ENCODE assay signal across 1 cellular context in the genomic region with DNA sequence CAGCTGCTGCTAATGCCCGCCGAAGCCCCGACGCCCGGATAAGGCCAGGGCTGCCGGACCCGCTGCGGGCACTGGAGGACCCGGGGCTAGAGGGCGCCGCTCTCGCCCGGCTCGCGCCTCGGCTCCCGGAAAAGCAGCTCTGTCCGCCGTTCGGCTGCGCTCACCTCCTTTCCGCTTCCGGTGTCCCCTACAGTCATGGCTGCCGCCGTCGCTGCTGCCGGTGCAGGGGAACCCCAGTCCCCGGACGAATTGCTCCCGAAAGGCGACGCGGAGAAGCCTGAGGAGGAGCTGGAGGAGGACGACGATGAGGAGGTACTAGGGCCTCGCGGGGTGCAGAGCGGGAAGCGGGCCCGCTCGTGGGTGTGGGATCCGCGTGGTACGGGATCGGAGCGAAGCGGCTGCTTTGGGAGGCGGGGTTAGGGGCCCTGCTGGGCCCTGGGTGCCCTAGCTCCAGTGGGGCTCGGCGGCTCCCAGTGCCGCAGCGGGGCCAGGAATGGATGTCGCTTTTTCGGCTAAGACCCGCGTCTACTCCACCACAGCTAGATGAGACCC.
A peak's percentile ranks its signal among the peaks of the same experiment; 100 is the strongest.
TF ChIP-seq lines count a peak whose summit lies in the region.

Gene TOMM22 (plus strand): TSS at position 174 of the 552 bp plus-strand sequence. CDS start 22 bp downstream, at position 196.

TF ChIP-seq in HepG2, 621 proteins besides CTCF, POLR2A, EP300 and RAD21 (continued from another document and continues in another):
- no peak for TF ChIP-seq SETDB1 (CRISPR knock-in tag; IDR thresholded peaks at IDR 0.05; ENCODE audit: borderline replicate concordance)
- TF ChIP-seq, protein P1, sequence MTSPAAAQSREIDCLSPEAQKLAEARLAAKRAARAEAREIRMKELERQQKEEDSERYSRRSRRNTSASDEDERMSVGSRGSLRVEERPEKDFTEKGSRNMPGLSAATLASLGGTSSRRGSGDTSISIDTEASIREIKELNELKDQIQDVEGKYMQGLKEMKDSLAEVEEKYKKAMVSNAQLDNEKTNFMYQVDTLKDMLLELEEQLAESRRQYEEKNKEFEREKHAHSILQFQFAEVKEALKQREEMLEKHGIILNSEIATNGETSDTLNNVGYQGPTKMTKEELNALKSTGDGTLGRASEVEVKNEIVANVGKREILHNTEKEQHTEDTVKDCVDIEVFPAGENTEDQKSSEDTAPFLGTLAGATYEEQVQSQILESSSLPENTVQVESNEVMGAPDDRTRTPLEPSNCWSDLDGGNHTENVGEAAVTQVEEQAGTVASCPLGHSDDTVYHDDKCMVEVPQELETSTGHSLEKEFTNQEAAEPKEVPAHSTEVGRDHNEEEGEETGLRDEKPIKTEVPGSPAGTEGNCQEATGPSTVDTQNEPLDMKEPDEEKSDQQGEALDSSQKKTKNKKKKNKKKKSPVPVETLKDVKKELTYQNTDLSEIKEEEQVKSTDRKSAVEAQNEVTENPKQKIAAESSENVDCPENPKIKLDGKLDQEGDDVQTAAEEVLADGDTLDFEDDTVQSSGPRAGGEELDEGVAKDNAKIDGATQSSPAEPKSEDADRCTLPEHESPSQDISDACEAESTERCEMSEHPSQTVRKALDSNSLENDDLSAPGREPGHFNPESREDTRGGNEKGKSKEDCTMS (CRISPR knock-in tag; conservative IDR thresholded peaks at IDR 0.05): no peak; the same call in 1 of the 2 replicates
- TF ChIP-seq, protein P2, sequence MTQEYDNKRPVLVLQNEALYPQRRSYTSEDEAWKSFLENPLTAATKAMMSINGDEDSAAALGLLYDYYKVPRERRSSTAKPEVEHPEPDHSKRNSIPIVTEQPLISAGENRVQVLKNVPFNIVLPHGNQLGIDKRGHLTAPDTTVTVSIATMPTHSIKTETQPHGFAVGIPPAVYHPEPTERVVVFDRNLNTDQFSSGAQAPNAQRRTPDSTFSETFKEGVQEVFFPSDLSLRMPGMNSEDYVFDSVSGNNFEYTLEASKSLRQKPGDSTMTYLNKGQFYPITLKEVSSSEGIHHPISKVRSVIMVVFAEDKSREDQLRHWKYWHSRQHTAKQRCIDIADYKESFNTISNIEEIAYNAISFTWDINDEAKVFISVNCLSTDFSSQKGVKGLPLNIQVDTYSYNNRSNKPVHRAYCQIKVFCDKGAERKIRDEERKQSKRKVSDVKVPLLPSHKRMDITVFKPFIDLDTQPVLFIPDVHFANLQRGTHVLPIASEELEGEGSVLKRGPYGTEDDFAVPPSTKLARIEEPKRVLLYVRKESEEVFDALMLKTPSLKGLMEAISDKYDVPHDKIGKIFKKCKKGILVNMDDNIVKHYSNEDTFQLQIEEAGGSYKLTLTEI (CRISPR knock-in tag; conservative IDR thresholded peaks at IDR 0.05): no peak
- TF ChIP-seq NFATC3 (CRISPR knock-in tag; IDR thresholded peaks at IDR 0.05): peak; percentile 81; the same call in 1 of the 2 replicates
- peak; percentile 84; the same call in 1 of the 2 replicates for TF ChIP-seq MIER3 (CRISPR knock-in tag; IDR thresholded peaks at IDR 0.05; ENCODE audit: borderline replicate concordance)
- no peak for TF ChIP-seq ONECUT2 (CRISPR knock-in tag; IDR thresholded peaks at IDR 0.05)
- peak; percentile 53; the same call in 1 of the 2 replicates for TF ChIP-seq ATF3 (CRISPR knock-in tag; IDR thresholded peaks at IDR 0.05)
- peak; percentile 83; the same call in 1 of the 2 replicates for TF ChIP-seq MTA1 (CRISPR knock-in tag; IDR thresholded peaks at IDR 0.05; ENCODE audit: borderline replicate concordance)
- TF ChIP-seq ZBTB40 (IDR thresholded peaks at IDR 0.05): peak; percentile 87
- peak; percentile 91 for TF ChIP-seq ZBTB40 (CRISPR knock-in tag; IDR thresholded peaks at IDR 0.05)
- TF ChIP-seq ZNF543 (CRISPR knock-in tag; IDR thresholded peaks at IDR 0.05): 0 out of 2 replicates have a peak, but pooled peaks have one; percentile 61
- peak; percentile 82; the same call in 1 of the 2 replicates for TF ChIP-seq BORCS8-MEF2B (CRISPR knock-in tag; IDR thresholded peaks at IDR 0.05)
- no peak for TF ChIP-seq HOXA7 (CRISPR knock-in tag; IDR thresholded peaks at IDR 0.05)
- TF ChIP-seq ATF6 (CRISPR knock-in tag; conservative IDR thresholded peaks at IDR 0.05): no peak
- TF ChIP-seq ZBTB21 (CRISPR knock-in tag; IDR thresholded peaks at IDR 0.05): peak; percentile 47; the same call in 1 of the 2 replicates
- TF ChIP-seq ZNF646 (CRISPR knock-in tag; IDR thresholded peaks at IDR 0.05): peak; percentile 70; the same call in 1 of the 2 replicates
- TF ChIP-seq, protein P3, sequence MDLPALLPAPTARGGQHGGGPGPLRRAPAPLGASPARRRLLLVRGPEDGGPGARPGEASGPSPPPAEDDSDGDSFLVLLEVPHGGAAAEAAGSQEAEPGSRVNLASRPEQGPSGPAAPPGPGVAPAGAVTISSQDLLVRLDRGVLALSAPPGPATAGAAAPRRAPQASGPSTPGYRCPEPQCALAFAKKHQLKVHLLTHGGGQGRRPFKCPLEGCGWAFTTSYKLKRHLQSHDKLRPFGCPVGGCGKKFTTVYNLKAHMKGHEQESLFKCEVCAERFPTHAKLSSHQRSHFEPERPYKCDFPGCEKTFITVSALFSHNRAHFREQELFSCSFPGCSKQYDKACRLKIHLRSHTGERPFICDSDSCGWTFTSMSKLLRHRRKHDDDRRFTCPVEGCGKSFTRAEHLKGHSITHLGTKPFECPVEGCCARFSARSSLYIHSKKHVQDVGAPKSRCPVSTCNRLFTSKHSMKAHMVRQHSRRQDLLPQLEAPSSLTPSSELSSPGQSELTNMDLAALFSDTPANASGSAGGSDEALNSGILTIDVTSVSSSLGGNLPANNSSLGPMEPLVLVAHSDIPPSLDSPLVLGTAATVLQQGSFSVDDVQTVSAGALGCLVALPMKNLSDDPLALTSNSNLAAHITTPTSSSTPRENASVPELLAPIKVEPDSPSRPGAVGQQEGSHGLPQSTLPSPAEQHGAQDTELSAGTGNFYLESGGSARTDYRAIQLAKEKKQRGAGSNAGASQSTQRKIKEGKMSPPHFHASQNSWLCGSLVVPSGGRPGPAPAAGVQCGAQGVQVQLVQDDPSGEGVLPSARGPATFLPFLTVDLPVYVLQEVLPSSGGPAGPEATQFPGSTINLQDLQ (CRISPR knock-in tag; IDR thresholded peaks at IDR 0.05): peak; percentile 90; the same call in 1 of the 2 replicates
- TF ChIP-seq CC2D1A (CRISPR knock-in tag; IDR thresholded peaks at IDR 0.05): no peak
- peak; percentile 87; the same call in 1 of the 2 replicates for TF ChIP-seq ZFAT (CRISPR knock-in tag; conservative IDR thresholded peaks at IDR 0.05)
- TF ChIP-seq ELF4 (CRISPR knock-in tag; IDR thresholded peaks at IDR 0.05; ENCODE audit: borderline replicate concordance): 0 out of 2 replicates have a peak, but pooled peaks have one; percentile 86
- peak; percentile 11; the same call in 1 of the 2 replicates for TF ChIP-seq HMG20A (CRISPR knock-in tag; IDR thresholded peaks at IDR 0.05; ENCODE audit: borderline replicate concordance)
